In the genomic region with DNA sequence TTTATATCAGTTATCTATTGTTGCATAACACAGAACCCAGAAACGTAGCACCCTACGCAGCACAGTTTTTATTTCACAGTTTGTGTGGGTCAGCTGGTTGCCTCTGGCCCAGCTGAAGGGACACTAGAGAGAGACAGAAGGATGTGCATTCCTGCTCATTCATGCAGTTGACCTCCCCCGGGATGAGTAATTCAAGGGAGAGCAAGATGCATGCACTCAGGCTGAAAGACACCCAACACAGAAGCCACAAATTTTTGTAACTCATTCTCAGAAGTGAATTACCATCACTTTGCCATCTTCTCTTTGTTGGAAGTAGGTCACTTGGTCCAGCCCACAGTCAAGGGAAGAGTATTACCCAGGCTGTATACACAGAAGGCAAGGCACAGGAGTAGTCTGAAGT, we compare ENCODE assay signal across 26 cellular contexts.
A peak's percentile ranks its signal among the peaks of the same experiment; 100 is the strongest.
DNase-seq lines count a peak whose midpoint lies in the region; ATAC-seq, FAIRE-seq and TF ChIP-seq lines count a peak whose summit lies in the region.
"Had no signal": no experiment of that assay in that cellular context is flagged by ENCODE, and none has a peak within 500 bp of the region (broad histone marks: within the 10 kb centered on the region; RNA-seq: fewer than 3 reads in every experiment).

No MANE protein-coding gene starts in this region.

- no peaks in the 10 kb centered on the region for H3K4me1 Mint-ChIP-seq in activated T-cell treated with anti-CD3 and anti-CD28 coated beads, Interleukin-2, amount 50 U/mL, for 72 hours (ENCODE audit: low read depth)
- H3K4me1 Mint-ChIP-seq: activated CD8-positive, alpha-beta memory T cell treated with anti-CD3 and anti-CD28 coated beads, Interleukin-2, amount 10 ng/mL, durations not matched to agents 7 days and 5 days had no signal

- H3K79me1 ChIP-seq in mesenchymal stem cell (replicated peaks; ENCODE audit: low read length, poor library complexity, severe bottlenecking): no peaks in the 10 kb centered on the region

- FAIRE-seq in bronchial epithelial cell (lab: Jason Lieb, UNC): no peak

- peaks cover 10% of the 10 kb centered on the region for H3K27me3 Mint-ChIP-seq in activated T-cell treated with anti-CD3 and anti-CD28 coated beads, Interleukin-2, amount 50 U/mL, for 72 hours (ENCODE audit: low read depth)

- H3K9me3 Mint-ChIP-seq in activated T-cell treated with anti-CD3 and anti-CD28 coated beads, Interleukin-2, amount 50 U/mL, for 72 hours: peaks cover 0 to 2% of the 10 kb centered on the region in 2 donors
- H3K9me3 Mint-ChIP-seq: CD8-positive, alpha-beta T cell had no signal

- H3K4me2 ChIP-seq in mesenchymal stem cell (ENCODE audit: low read length, poor library complexity, severe bottlenecking): no peak overlapping the region
- H3K4me2 ChIP-seq: PC-9, SK-N-SH had no signal

- no peak overlapping the region for H2BK12ac ChIP-seq in mesenchymal stem cell (ENCODE audit: low read length in 2 of 2)

- no peak overlapping the region for H2BK5ac ChIP-seq in mesenchymal stem cell (ENCODE audit: low read depth, low read length, poor library complexity, severe bottlenecking)

- H3K4me3 ChIP-seq in bronchial epithelial cell (ENCODE audit: low read depth, low read length) (no peak overlapping the region), mesenchymal stem cell (ENCODE audit: insufficient read depth in 1 of 2, low read depth in 1 of 2, low read length in 2 of 2) (no peak overlapping the region)
- H3K4me3 ChIP-seq: mucosa of descending colon, PC-9, right lobe of liver, tibial artery had no signal

- no peaks in the 10 kb centered on the region for H3K27me3 ChIP-seq in bronchial epithelial cell (ENCODE audit: control insufficient read depth, insufficient read depth, low read length)
- H3K27me3 ChIP-seq in mesenchymal stem cell (ENCODE audit: control insufficient read depth in 1 of 2, insufficient read depth in 1 of 2, low read length in 2 of 2): peaks cover 0 to 1% of the 10 kb centered on the region in 2 experiments
- H3K27me3 ChIP-seq: right lobe of liver, tibial artery had no signal

- H3K14ac ChIP-seq in mesenchymal stem cell (ENCODE audit: low read length in 2 of 2): peak overlapping the region in 1 of 2 experiments; percentile 42

- H3K9ac ChIP-seq in mesenchymal stem cell (ENCODE audit: low read length): no peak overlapping the region
- H3K9ac ChIP-seq: SK-N-SH had no signal

- no peak overlapping the region for H2AFZ ChIP-seq in mesenchymal stem cell (ENCODE audit: low read depth, low read length)
- H2AFZ ChIP-seq: PC-9 had no signal

- H4K91ac ChIP-seq in mesenchymal stem cell (ENCODE audit: low read length): no peak overlapping the region

- no peak for ATAC-seq in GM19324 (IDR thresholded peaks at IDR 0.05; ENCODE audit: low FRiP score, unreplicated experiment)
- no peak for ATAC-seq in left cardiac atrium
- ATAC-seq in activated T-cell treated with anti-CD3 and anti-CD28 coated beads, Interleukin-2, amount 50 U/mL, for 72 hours (replicated peaks in 1 of 2): no peak
- ATAC-seq in GM18868 (IDR thresholded peaks at IDR 0.05; ENCODE audit: unreplicated experiment): no peak
- ATAC-seq: activated CD8-positive, alpha-beta memory T cell treated with anti-CD3 and anti-CD28 coated beads, Interleukin-2, amount 10 ng/mL, durations not matched to agents 7 days and 5 days; CD8-positive, alpha-beta T cell; HCT116; left lobe of liver; mucosa of descending colon; right lobe of liver had no signal

- no peak overlapping the region for H2BK15ac ChIP-seq in mesenchymal stem cell (ENCODE audit: low read depth, poor library complexity, severe bottlenecking)

- no peak overlapping the region for H3K27ac Mint-ChIP-seq in activated T-cell treated with anti-CD3 and anti-CD28 coated beads, Interleukin-2, amount 50 U/mL, for 72 hours
- H3K27ac Mint-ChIP-seq: activated CD8-positive, alpha-beta memory T cell treated with anti-CD3 and anti-CD28 coated beads, Interleukin-2, amount 10 ng/mL, durations not matched to agents 7 days and 5 days; CD8-positive, alpha-beta T cell had no signal

- H3K36me3 Mint-ChIP-seq in activated T-cell treated with anti-CD3 and anti-CD28 coated beads, Interleukin-2, amount 50 U/mL, for 72 hours (ENCODE audit: insufficient read depth in 2 of 2): no peaks in the 10 kb centered on the region
- H3K36me3 Mint-ChIP-seq: activated CD8-positive, alpha-beta memory T cell treated with anti-CD3 and anti-CD28 coated beads, Interleukin-2, amount 10 ng/mL, durations not matched to agents 7 days and 5 days; CD8-positive, alpha-beta T cell had no signal

- 86% methylated on average over 3 of the region's 3 CpGs for WGBS in mesenchymal stem cell

- no peak overlapping the region for H2AK5ac ChIP-seq in mesenchymal stem cell (ENCODE audit: low read length, severe bottlenecking)

- TF ChIP-seq CTCF in bronchial epithelial cell (IDR thresholded peaks at IDR 0.05; ENCODE audit: insufficient read depth, low read length, severe bottlenecking): no peak

- H3K4me3 Mint-ChIP-seq in activated T-cell treated with anti-CD3 and anti-CD28 coated beads, Interleukin-2, amount 50 U/mL, for 72 hours: no peak overlapping the region
- H3K4me3 Mint-ChIP-seq: activated CD8-positive, alpha-beta memory T cell treated with anti-CD3 and anti-CD28 coated beads, Interleukin-2, amount 10 ng/mL, durations not matched to agents 7 days and 5 days; CD8-positive, alpha-beta T cell had no signal

- no peak overlapping the region for H3K18ac ChIP-seq in mesenchymal stem cell (ENCODE audit: low read depth in 1 of 2, low read length in 2 of 2)

- no peaks in the 10 kb centered on the region for H3K36me3 ChIP-seq in bronchial epithelial cell (ENCODE audit: control insufficient read depth, insufficient read depth, low read length)
- no peaks in the 10 kb centered on the region for H3K36me3 ChIP-seq in mesenchymal stem cell (ENCODE audit: control insufficient read depth in 1 of 2, insufficient read depth in 2 of 2, low read depth in 1 of 2, low read length in 2 of 2)
- H3K36me3 ChIP-seq: right lobe of liver, tibial artery had no signal

- DNase-seq in AG20443 (ENCODE audit: low spot score): peak; percentile 43
- DNase-seq in HT1080 (ENCODE audit: low read depth): peak; percentile 13
- DNase-seq in bronchial epithelial cell (ENCODE audit: low read depth): peak; percentile 31
- DNase-seq in mesenchymal stem cell: peak; percentile 19
- DNase-seq in left cardiac atrium: no peak
- DNase-seq in activated T-cell treated with anti-CD3 and anti-CD28 coated beads, Interleukin-2, amount 50 U/mL, for 72 hours: no peak
- DNase-seq: activated CD8-positive, alpha-beta memory T cell treated with anti-CD3 and anti-CD28 coated beads, Interleukin-2, amount 10 ng/mL, durations not matched to agents 7 days and 5 days; activated effector memory CD4-positive, alpha-beta T cell treated with Interleukin-2 at 50 U/mL for 16 hours; amniotic stem cell; CD8-positive, alpha-beta T cell; hypothalamus; mucosa of descending colon; NCI-H1105 treated with DMSO at 0.1 percent for 48 hours; NCI-H2171; NCI-H82; occipital lobe; PC-9; right lobe of liver; SK-N-SH; stimulated activated naive CD4-positive, alpha-beta T cell treated with Interleukin-2 at 50 U/mL for 16 hours; T1000; tibial artery had no signal

- H2BK120ac ChIP-seq in mesenchymal stem cell (ENCODE audit: low read depth, low read length): no peak overlapping the region

- peak overlapping the region; percentile 36 for H3K27ac ChIP-seq in mesenchymal stem cell (ENCODE audit: low read length, poor library complexity, severe bottlenecking)
- H3K27ac ChIP-seq: PC-9, right lobe of liver, tibial artery had no signal

- intact Hi-C loops in left cardiac atrium (cut with DNase I): no loop called here

- no peak overlapping the region for H3K23ac ChIP-seq in mesenchymal stem cell (ENCODE audit: low read length in 2 of 2)

- peaks cover 4% of the 10 kb centered on the region for H3K4me1 ChIP-seq in mesenchymal stem cell (ENCODE audit: control insufficient read depth, insufficient read depth, low read depth, low read length)
- H3K4me1 ChIP-seq: right lobe of liver, tibial artery had no signal

- no peak overlapping the region for H4K8ac ChIP-seq in mesenchymal stem cell (ENCODE audit: low read length)

- H3K4ac ChIP-seq in mesenchymal stem cell (ENCODE audit: low read depth in 1 of 2, low read length in 2 of 2): no peak overlapping the region

- no peaks in the 10 kb centered on the region for H3K9me3 ChIP-seq in mesenchymal stem cell (ENCODE audit: control insufficient read depth, low read length)
- H3K9me3 ChIP-seq: mucosa of descending colon, right lobe of liver, SK-N-SH, tibial artery had no signal

Comparison
In these comparisons a context has a peak if more than half of its experiments do, and no peak if none do; other contexts are left out.
1. DNase-seq: peak in AG20443 (single experiment), HT1080 (single experiment), bronchial epithelial cell (single experiment) and mesenchymal stem cell (single experiment); none in left cardiac atrium (single experiment) and activated T-cell treated with anti-CD3 and anti-CD28 coated beads, Interleukin-2, amount 50 U/mL, for 72 hours (0 of 2).